9 cellular contexts compared by ENCODE assay signal in the genomic region with DNA sequence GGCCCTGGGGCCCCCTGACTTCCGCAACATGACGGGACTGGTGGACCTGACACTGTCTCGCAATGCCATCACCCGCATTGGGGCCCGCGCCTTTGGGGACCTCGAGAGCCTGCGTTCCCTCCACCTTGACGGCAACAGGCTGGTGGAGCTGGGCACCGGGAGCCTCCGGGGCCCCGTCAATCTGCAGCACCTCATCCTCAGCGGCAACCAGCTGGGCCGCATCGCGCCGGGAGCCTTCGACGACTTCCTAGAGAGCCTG. TPM values are rescaled to one million over a fixed set of nuclear protein-coding genes. Genes with fewer than 3 reads are reported as not detected.
A peak's percentile ranks its signal among the peaks of the same experiment; 100 is the strongest.
DNase-seq lines count a peak whose midpoint lies in the region; ATAC-seq and TF ChIP-seq lines count a peak whose summit lies in the region.
"Had no signal": no experiment of that assay in that cellular context is flagged by ENCODE, and none has a peak within 500 bp of the region (broad histone marks: within the 10 kb centered on the region; RNA-seq: fewer than 3 reads in every experiment).

No MANE protein-coding gene starts in this region.

- DNase-seq in Calu3 (no peak), mammary epithelial cell (no peak), neural crest cell (ENCODE audit: low read depth, low spot score) (no peak), right atrium auricular region (ENCODE audit: low spot score) (no peak), iPS-NIHi11 (ENCODE audit: low spot score) (no peak), NOMO-1 treated with DMSO at 0.1 percent for 48 hours (lab: John Stamatoyannopoulos, UW; ENCODE audit: unreplicated experiment) (no peak)
- DNase-seq: RPMI8226 had no signal

- H3K9ac ChIP-seq in Loucy (ENCODE audit: low read depth, low read length, poor library complexity, severe bottlenecking) (peak overlapping the region; percentile 71), mammary epithelial cell (ENCODE audit: insufficient read depth, low read length) (no peak overlapping the region)

- intact Hi-C loops in Calu3 (cut with micrococcal nuclease; ENCODE audit: unreplicated experiment) = no loop called here
- intact Hi-C loops in mammary epithelial cell (cut with micrococcal nuclease) = loop anchor here (2.0 to 5.0 kb wide), 2 partner anchors 25 to 164 kb away; a partner anchor contains a TSS

- H3K4me3 ChIP-seq in Loucy (ENCODE audit: low read length, poor library complexity, severe bottlenecking) (peak overlapping the region; percentile 88), mammary epithelial cell (replicated peaks in 1 of 3; ENCODE audit: insufficient read depth in 1 of 3, low read depth in 2 of 3, low read length in 3 of 3) (peak overlapping the region in 2 of 3 experiments; percentile 62 to 78), right atrium auricular region (no peak overlapping the region)

- no peaks in the 10 kb centered on the region for H3K9me3 Mint-ChIP-seq in Calu3 (ENCODE audit: low read depth, unreplicated experiment)
- H3K9me3 Mint-ChIP-seq in neural crest cell = no peaks in the 10 kb centered on the region

- H3F3A ChIP-seq in Loucy (ENCODE audit: low read depth) = no peaks in the 10 kb centered on the region

- no peaks in the 10 kb centered on the region for H3K9me2 ChIP-seq in Loucy (replicated peaks; ENCODE audit: low read depth, low read length)

- H3K36me3 ChIP-seq in Loucy (ENCODE audit: insufficient read depth, low read length) (no peaks in the 10 kb centered on the region), mammary epithelial cell (ENCODE audit: insufficient read depth, low read length) (peaks cover 4% of the 10 kb centered on the region), right atrium auricular region (no peaks in the 10 kb centered on the region)

- H4K20me1 ChIP-seq in Loucy (ENCODE audit: insufficient read depth, low read length, poor library complexity, severe bottlenecking) = peaks cover 9% of the 10 kb centered on the region
- H4K20me1 ChIP-seq in mammary epithelial cell (ENCODE audit: insufficient read depth, low read length) = peaks cover 3% of the 10 kb centered on the region

- peaks cover 21% of the 10 kb centered on the region for H3K4me1 ChIP-seq in Loucy (ENCODE audit: insufficient read depth, low read length, poor library complexity, severe bottlenecking)
- peaks cover 19% of the 10 kb centered on the region for H3K4me1 ChIP-seq in mammary epithelial cell (ENCODE audit: insufficient read depth, low read length)
- H3K4me1 ChIP-seq in right atrium auricular region = peaks cover 0 to 8% of the 10 kb centered on the region in 2 donors

- CTCF ChIA-PET in Calu3 (lab: Charles Lee) (no interaction called here), mammary epithelial cell (lab: Charles Lee; ENCODE audit: low non-redundant PET) (no interaction called here)

- H3K27me3 Mint-ChIP-seq in Calu3 (ENCODE audit: unreplicated experiment) (no peaks in the 10 kb centered on the region), neural crest cell (ENCODE audit: low read depth) (no peaks in the 10 kb centered on the region)

- H3K4me2 ChIP-seq in Loucy (ENCODE audit: low read depth, low read length, poor library complexity, severe bottlenecking) (peak overlapping the region; percentile 79), mammary epithelial cell (ENCODE audit: insufficient read depth, low read depth, low read length) (peak overlapping the region; percentile 98)

- peak overlapping the region; percentile 69 for H3K27ac Mint-ChIP-seq in Calu3 (ENCODE audit: unreplicated experiment)
- no peak overlapping the region for H3K27ac Mint-ChIP-seq in neural crest cell (ENCODE audit: unreplicated experiment)

- H3K4me3 Mint-ChIP-seq in Calu3 (ENCODE audit: low read depth, unreplicated experiment) (peak overlapping the region; percentile 93), neural crest cell (peak overlapping the region; percentile 66)

- peaks cover 10% of the 10 kb centered on the region for H3K4me1 Mint-ChIP-seq in Calu3 (ENCODE audit: low read depth, unreplicated experiment)
- peaks cover 8% of the 10 kb centered on the region for H3K4me1 Mint-ChIP-seq in neural crest cell

- peaks cover 44% of the 10 kb centered on the region for H3K36me3 Mint-ChIP-seq in Calu3 (ENCODE audit: insufficient read depth, unreplicated experiment)
- H3K36me3 Mint-ChIP-seq in neural crest cell (ENCODE audit: low read depth) = no peaks in the 10 kb centered on the region

- H3K27me3 ChIP-seq in Loucy (ENCODE audit: insufficient read depth, low read length, poor library complexity, severe bottlenecking) = no peaks in the 10 kb centered on the region
- no peaks in the 10 kb centered on the region for H3K27me3 ChIP-seq in mammary epithelial cell (ENCODE audit: insufficient read depth, low read length)
- no peaks in the 10 kb centered on the region for H3K27me3 ChIP-seq in right atrium auricular region

- in situ Hi-C loops in mammary epithelial cell (cut with MboI; ENCODE audit: low sequenced_read_pairs in 2 of 2) = no loop called here

- H3K27ac ChIP-seq in mammary epithelial cell (ENCODE audit: insufficient read depth, low read depth, low read length) (no peak overlapping the region), right atrium auricular region (no peak overlapping the region)

- no TSS peak for BruUV-seq in Calu3 (replicated peaks; lab: Mats Ljungman, UMichigan)
- no TSS peak for BruUV-seq in mammary epithelial cell (replicated peaks; lab: Mats Ljungman, UMichigan)

- no peaks in the 10 kb centered on the region for H3K9me3 ChIP-seq in Loucy (ENCODE audit: insufficient read depth, low read depth, low read length)
- no peaks in the 10 kb centered on the region for H3K9me3 ChIP-seq in mammary epithelial cell (replicated peaks; ENCODE audit: insufficient read depth, low read length)
- no peaks in the 10 kb centered on the region for H3K9me3 ChIP-seq in right atrium auricular region

- TF ChIP-seq CTCF in Calu3 (IDR thresholded peaks at IDR 0.05; ENCODE audit: unreplicated experiment) (no peak), Loucy (conservative IDR thresholded peaks at IDR 0.05; ENCODE audit: low read length) (no peak), mammary epithelial cell (conservative IDR thresholded peaks at IDR 0.05 in 1 of 2, IDR thresholded peaks at IDR 0.05 in 1 of 2; ENCODE audit: extremely low read depth in 1 of 2, insufficient read depth in 1 of 2, low read depth in 1 of 2, low read length in 2 of 2) (no peak), neural crest cell (conservative IDR thresholded peaks at IDR 0.05) (no peak), right atrium auricular region (IDR thresholded peaks at IDR 0.05) (no peak)

- no peak for ATAC-seq in GM18868 (IDR thresholded peaks at IDR 0.05; ENCODE audit: unreplicated experiment)

- peaks cover 34% of the 10 kb centered on the region for H3K79me2 ChIP-seq in Loucy (ENCODE audit: insufficient read depth, low read length)
- H3K79me2 ChIP-seq in mammary epithelial cell (ENCODE audit: insufficient read depth, low read length) = peaks cover 25% of the 10 kb centered on the region

- dilution Hi-C loops in mammary epithelial cell (cut with HindIII; ENCODE audit: low sequenced_read_pairs) = no loop called here

- H2AFZ ChIP-seq in Loucy (ENCODE audit: low read length) = no peak overlapping the region
- H2AFZ ChIP-seq in mammary epithelial cell (ENCODE audit: low read depth, low read length) = no peak overlapping the region

- WGBS in mammary epithelial cell (ENCODE audit: low coverage, missing lambda C conversion rate) = 79% methylated on average over 7 of the region's 19 CpGs

RNA-seq across cellular contexts. Expression of a gene that starts 1.0 kb away (rescaled TPM):
- total RNA-seq in Calu3 (2022) (30.1 and 30.3 TPM in 2 replicates), mammary epithelial cell (10 to 100 TPM; 21.3 to 26.2 TPM), neural crest cell (36.2 and 37.2 TPM in 2 replicates), right atrium auricular region (10 to 100 TPM in 1 of 2 donors, 1 to 10 TPM in 1; 8.6 to 13.2 TPM)
- 11.3 TPM for polyA plus RNA-seq in mammary epithelial cell
- 1.3 TPM for polyA minus RNA-seq in mammary epithelial cell

RNA-seq across cellular contexts. Expression of a gene that starts 14.6 kb away (rescaled TPM):
- total RNA-seq in Calu3 (2022) = 23.5 and 26.2 TPM in 2 replicates
- 10 to 100 TPM; 19.0 to 21.0 TPM for total RNA-seq in mammary epithelial cell
- polyA plus RNA-seq in mammary epithelial cell = 20.8 TPM
- polyA minus RNA-seq in mammary epithelial cell = 30.3 TPM
- 34.3 and 35.8 TPM in 2 replicates for total RNA-seq in neural crest cell
- 1 to 10 TPM; 6.4 to 8.1 TPM for total RNA-seq in right atrium auricular region

Comparison
In these comparisons a context has a peak if more than half of its experiments do, and no peak if none do; other contexts are left out.
1. H3K4me3 ChIP-seq: peak in Loucy (single experiment) and mammary epithelial cell (2 of 3); none in right atrium auricular region (0 of 2).